6 cellular contexts compared by ENCODE assay signal in the genomic region with DNA sequence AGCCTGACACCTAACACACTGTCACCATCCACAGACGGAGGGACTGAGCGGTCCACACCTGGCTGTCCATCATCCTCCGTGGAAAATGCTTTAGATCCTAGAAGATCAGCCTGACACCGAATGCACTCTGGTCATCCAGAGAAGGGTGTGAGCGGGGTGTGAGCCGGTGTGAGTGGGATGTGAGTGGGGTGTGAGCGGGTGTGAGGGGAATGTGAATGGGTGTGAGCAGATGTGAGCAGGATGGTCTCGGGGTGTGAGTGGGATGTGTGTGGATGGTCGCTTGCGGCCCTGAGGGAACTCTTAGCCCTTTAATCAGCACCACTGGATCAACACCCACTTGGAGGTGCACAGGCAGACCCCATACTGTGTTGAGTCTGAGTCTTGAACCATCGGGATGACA. TPM values are rescaled to one million over a fixed set of nuclear protein-coding genes. Genes with fewer than 3 reads are reported as not detected.
"Had no signal": no experiment of that assay in that cellular context is flagged by ENCODE, and none has a peak within 500 bp of the region (broad histone marks: within the 10 kb centered on the region; RNA-seq: fewer than 3 reads in every experiment).

No MANE protein-coding gene starts in this region.

RNA-seq across cellular contexts. Expression of a gene that starts 58.5 kb away (rescaled TPM):
- total RNA-seq: HepG2, HT-29, HT1080, IMR-90, K562 had no signal
- polyA plus RNA-seq: HepG2, IgD-negative memory B cell, IMR-90, K562 had no signal
